27 cellular contexts compared by ENCODE assay signal in genomic region chr4:6877070-6877469, GRCh38. TPM values are rescaled to one million over a fixed set of nuclear protein-coding genes. Genes with fewer than 3 reads are reported as not detected.
DNase-seq lines count a peak whose midpoint lies in the region; ATAC-seq and TF ChIP-seq lines count a peak whose summit lies in the region.
"Had no signal": no experiment of that assay in that cellular context is flagged by ENCODE, and none has a peak within 500 bp of the region (broad histone marks: within the 10 kb centered on the region; RNA-seq: fewer than 3 reads in every experiment).

No MANE protein-coding gene starts in this region.

- intact Hi-C loops in testis (cut with DNase I; ENCODE audit: low total_unique reads): no loop called here

- H3K9me3 Mint-ChIP-seq in activated naive CD4-positive, alpha-beta T cell treated with anti-CD3 and anti-CD28 coated beads, Interleukin-2, amount 50 U/mL, for 72 hours: no peaks in the 10 kb centered on the region
- no peaks in the 10 kb centered on the region for H3K9me3 Mint-ChIP-seq in WTC11
- H3K9me3 Mint-ChIP-seq in stimulated activated effector memory CD8-positive, alpha-beta T cell treated with anti-CD3 and anti-CD28 coated beads, Interleukin-12 subunit alpha, Interleukin-12 subunit beta, amount 100 ng/mL, for 72 hours: no peaks in the 10 kb centered on the region
- H3K9me3 Mint-ChIP-seq: activated T-cell treated with anti-CD3 and anti-CD28 coated beads, Interleukin-2, amount 50 U/mL, for 4 hours had no signal

- H3K4me3 Mint-ChIP-seq in WTC11: no peak overlapping the region
- no peak overlapping the region for H3K4me3 Mint-ChIP-seq in stimulated activated effector memory CD8-positive, alpha-beta T cell treated with anti-CD3 and anti-CD28 coated beads, Interleukin-12 subunit alpha, Interleukin-12 subunit beta, amount 100 ng/mL, for 72 hours
- H3K4me3 Mint-ChIP-seq: activated T-cell treated with anti-CD3 and anti-CD28 coated beads, Interleukin-2, amount 50 U/mL, for 4 hours had no signal

- H3F3A ChIP-seq in smooth muscle cell (ENCODE audit: low read depth): no peaks in the 10 kb centered on the region

- H3K4me1 Mint-ChIP-seq in WTC11: 0 out of 2 replicates have a peak, but pooled peaks cover 2% of the 10 kb centered on the region
- peaks cover 8% of the 10 kb centered on the region for H3K4me1 Mint-ChIP-seq in stimulated activated effector memory CD8-positive, alpha-beta T cell treated with anti-CD3 and anti-CD28 coated beads, Interleukin-12 subunit alpha, Interleukin-12 subunit beta, amount 100 ng/mL, for 72 hours

- peak overlapping the region; percentile 52 to 58 for H3K27ac Mint-ChIP-seq in activated naive CD4-positive, alpha-beta T cell treated with anti-CD3 and anti-CD28 coated beads, Interleukin-2, amount 50 U/mL, for 72 hours
- peak overlapping the region; percentile 44; the same call in 1 of the 2 replicates for H3K27ac Mint-ChIP-seq in WTC11
- H3K27ac Mint-ChIP-seq in stimulated activated effector memory CD8-positive, alpha-beta T cell treated with anti-CD3 and anti-CD28 coated beads, Interleukin-12 subunit alpha, Interleukin-12 subunit beta, amount 100 ng/mL, for 72 hours: peak overlapping the region; percentile 24

- no peak for ATAC-seq in activated naive CD4-positive, alpha-beta T cell treated with anti-CD3 and anti-CD28 coated beads, Interleukin-2, amount 50 U/mL, for 72 hours
- no peak for ATAC-seq in WTC11
- no peak for ATAC-seq in stimulated activated effector memory CD8-positive, alpha-beta T cell treated with anti-CD3 and anti-CD28 coated beads, Interleukin-12 subunit alpha, Interleukin-12 subunit beta, amount 100 ng/mL, for 72 hours
- ATAC-seq: activated T-cell treated with anti-CD3 and anti-CD28 coated beads, Interleukin-2, amount 50 U/mL, for 4 hours; left lung had no signal

- POLR2A ChIA-PET in WTC11 (lab: Charles Lee): no interaction called here

- no peak overlapping the region for H2AFZ ChIP-seq in hepatocyte
- H2AFZ ChIP-seq in smooth muscle cell (ENCODE audit: low read depth): no peak overlapping the region
- H2AFZ ChIP-seq: parathyroid adenoma had no signal

- H3K36me3 ChIP-seq in hepatocyte (replicated peaks; ENCODE audit: insufficient read depth, low read depth) (no peaks in the 10 kb centered on the region), smooth muscle cell (ENCODE audit: low read depth) (peaks cover 10% of the 10 kb centered on the region), testis (ENCODE audit: low read depth, missing control alignments) (no peaks in the 10 kb centered on the region)

- no peaks in the 10 kb centered on the region for H3K27me3 Mint-ChIP-seq in WTC11 (ENCODE audit: low read depth)

- H3K36me3 Mint-ChIP-seq in activated naive CD4-positive, alpha-beta T cell treated with anti-CD3 and anti-CD28 coated beads, Interleukin-2, amount 50 U/mL, for 72 hours: peaks cover 0 to 9% of the 10 kb centered on the region in 2 donors
- peaks cover 48% of the 10 kb centered on the region for H3K36me3 Mint-ChIP-seq in WTC11
- H3K36me3 Mint-ChIP-seq in stimulated activated effector memory CD8-positive, alpha-beta T cell treated with anti-CD3 and anti-CD28 coated beads, Interleukin-12 subunit alpha, Interleukin-12 subunit beta, amount 100 ng/mL, for 72 hours: peaks cover 80% of the 10 kb centered on the region

- H3K4me1 ChIP-seq in hepatocyte (ENCODE audit: insufficient read depth) (no peaks in the 10 kb centered on the region), smooth muscle cell (ENCODE audit: low read depth) (no peaks in the 10 kb centered on the region), testis (no peaks in the 10 kb centered on the region)
- H3K4me1 ChIP-seq: ascending aorta, parathyroid adenoma had no signal

- H3K4me3 ChIP-seq in hepatocyte: no peak overlapping the region
- H3K4me3 ChIP-seq in smooth muscle cell: no peak overlapping the region
- no peak overlapping the region for H3K4me3 ChIP-seq in testis
- H3K4me3 ChIP-seq: ascending aorta, dorsolateral prefrontal cortex, left lung, MG63, right atrium auricular region had no signal

- WGBS in hepatocyte (ENCODE audit: low lambda C conversion rate, missing lambda C conversion rate): 74% methylated on average over 14 of the region's 14 CpGs
- 92% methylated on average over 14 of the region's 14 CpGs for WGBS in smooth muscle cell (ENCODE audit: low lambda C conversion rate)
- 94 to 96% methylated on average over 14 of the region's 14 CpGs for WGBS in testis, 2 donors

- peaks cover 5% of the 10 kb centered on the region for H3K79me2 ChIP-seq in hepatocyte
- no peaks in the 10 kb centered on the region for H3K79me2 ChIP-seq in smooth muscle cell (ENCODE audit: low read depth)
- H3K79me2 ChIP-seq: parathyroid adenoma had no signal

- no peaks in the 10 kb centered on the region for H3K9me2 ChIP-seq in hepatocyte (replicated peaks; ENCODE audit: insufficient read depth)

- H3K27me3 ChIP-seq in hepatocyte (no peaks in the 10 kb centered on the region), smooth muscle cell (ENCODE audit: low read depth) (no peaks in the 10 kb centered on the region), testis (no peaks in the 10 kb centered on the region)
- H3K27me3 ChIP-seq: ascending aorta, dorsolateral prefrontal cortex, left lung, MG63, right atrium auricular region had no signal

- H3K27ac ChIP-seq in hepatocyte (peak overlapping the region; percentile 12), smooth muscle cell (ENCODE audit: low read depth) (no peak overlapping the region), testis (no peak overlapping the region)
- H3K27ac ChIP-seq: ascending aorta, left lung, parathyroid adenoma, right atrium auricular region had no signal

- CTCF ChIA-PET in WTC11 (lab: Charles Lee): no interaction called here

- TF ChIP-seq CTCF in WTC11 (IDR thresholded peaks at IDR 0.05) (no peak), hepatocyte (IDR thresholded peaks at IDR 0.05; ENCODE audit: poor library complexity) (no peak), smooth muscle cell (IDR thresholded peaks at IDR 0.05; ENCODE audit: borderline replicate concordance, insufficient read depth, poor library complexity, severe bottlenecking) (no peak), testis (IDR thresholded peaks at IDR 0.05) (no peak)

- no peak for TF ChIP-seq POLR2A in testis (IDR thresholded peaks at IDR 0.05)

- no peak for DNase-seq in activated naive CD4-positive, alpha-beta T cell treated with anti-CD3 and anti-CD28 coated beads, Interleukin-2, amount 50 U/mL, for 72 hours (ENCODE audit: low spot score in 2 of 2)
- no peak for DNase-seq in activated naive CD4-positive, alpha-beta T cell treated with anti-CD3 and anti-CD28 coated beads, Interleukin-2, amount 50 U/mL, for 16 hours
- DNase-seq in WTC11 (ENCODE audit: low spot score): no peak
- DNase-seq in hepatocyte (ENCODE audit: low spot score): no peak
- DNase-seq in stimulated activated effector memory CD8-positive, alpha-beta T cell treated with anti-CD3 and anti-CD28 coated beads, Interleukin-12 subunit alpha, Interleukin-12 subunit beta, amount 100 ng/mL, for 72 hours (ENCODE audit: low spot score in 2 of 2): no peak
- no peak for DNase-seq in smooth muscle cell (lab: John Stamatoyannopoulos, UW; ENCODE audit: unreplicated experiment)
- DNase-seq in testis: no peak
- DNase-seq in kidney tubule cell (ENCODE audit: low spot score): no peak
- DNase-seq: ACHN; activated CD4-positive, CD25-positive, alpha-beta regulatory T cell treated with anti-CD3 and anti-CD28 coated beads, Interleukin-2, amount 50 U/mL, for 72 hours; activated T-cell treated with anti-CD3 and anti-CD28 coated beads, Interleukin-2, amount 50 U/mL, for 4 hours; central memory CD4-positive, alpha-beta T cell; COR-L47; DMS53; dorsolateral prefrontal cortex; H7; KBM-7; left lung; MG63; NCI-H2029 treated with DMSO at 0.1 percent for 48 hours; NCI-H2227 treated with DMSO at 0.1 percent for 48 hours; NCI-H69; SIG-M5; substantia nigra had no signal

- H3K9ac ChIP-seq in smooth muscle cell (ENCODE audit: low read depth): no peak overlapping the region
- H3K9ac ChIP-seq: parathyroid adenoma had no signal

- H3K9me3 ChIP-seq in hepatocyte (ENCODE audit: low read depth) (no peaks in the 10 kb centered on the region), smooth muscle cell (replicated peaks; ENCODE audit: low read depth) (no peaks in the 10 kb centered on the region), testis (no peaks in the 10 kb centered on the region)
- H3K9me3 ChIP-seq: ascending aorta, left lung, MG63, right atrium auricular region had no signal

- H3K4me2 ChIP-seq in hepatocyte (no peak overlapping the region), smooth muscle cell (no peak overlapping the region)

- no peaks in the 10 kb centered on the region for H4K20me1 ChIP-seq in hepatocyte (ENCODE audit: insufficient read depth, poor library complexity, severe bottlenecking)
- H4K20me1 ChIP-seq in smooth muscle cell (ENCODE audit: low read depth): peaks cover 23% of the 10 kb centered on the region

TF ChIP-seq in WTC11, 78 proteins besides CTCF, POLR2A, EP300 and RAD21 (continues in another document):
- TF ChIP-seq ZNF396 (CRISPR knock-in tag; IDR thresholded peaks at IDR 0.05; ENCODE audit: borderline replicate concordance) (no peak), JAZF1 (CRISPR knock-in tag; IDR thresholded peaks at IDR 0.05) (no peak), KAT7 (CRISPR knock-in tag; IDR thresholded peaks at IDR 0.05; ENCODE audit: borderline replicate concordance) (no peak), SMAD3 (CRISPR knock-in tag; IDR thresholded peaks at IDR 0.05; ENCODE audit: borderline replicate concordance) (no peak), NR1H2 (CRISPR knock-in tag; IDR thresholded peaks at IDR 0.05) (no peak), ZNF512 (CRISPR knock-in tag; IDR thresholded peaks at IDR 0.05; ENCODE audit: borderline replicate concordance) (no peak), ESRRA (CRISPR knock-in tag; IDR thresholded peaks at IDR 0.05; ENCODE audit: borderline replicate concordance) (no peak)

RNA-seq across cellular contexts. Expression of gene TBC1D14, which starts 32.6 kb away (rescaled TPM):
- 10 to 100 TPM; 21.3 to 38.2 TPM for total RNA-seq in activated naive CD4-positive, alpha-beta T cell treated with anti-CD3 and anti-CD28 coated beads, Interleukin-2, amount 50 U/mL, for 72 hours
- 42.4 to 45.1 TPM (median 43.4 TPM) in 3 replicates for total RNA-seq in WTC11 (2021)
- total RNA-seq in hepatocyte: 46.1 and 50.8 TPM in 2 replicates
- 26.5 and 33.6 TPM in 2 replicates for polyA plus RNA-seq in hepatocyte
- total RNA-seq in smooth muscle cell: 24.4 and 31.6 TPM in 2 replicates
- 13.0 and 20.9 TPM in 2 replicates for polyA plus RNA-seq in smooth muscle cell
- 10 to 100 TPM; 87.6 to 98.8 TPM for total RNA-seq in testis
- 78.0 TPM for polyA plus RNA-seq in testis (ENCODE audit: insufficient read depth, low read depth, low replicate concordance)
